In genomic region chr2:177783091-177783490, GRCh38 we compare ENCODE assay signal across 20 cellular contexts.
"Had no signal": no experiment of that assay in that cellular context is flagged by ENCODE, and none has a peak within 500 bp of the region (broad histone marks: within the 10 kb centered on the region; RNA-seq: fewer than 3 reads in every experiment).

No MANE protein-coding gene starts in this region.

- FAIRE-seq: bronchial epithelial cell, islet of Langerhans had no signal

- H3K27ac ChIP-seq: esophagus squamous epithelium, left lung, neural progenitor cell, testis had no signal

- H3K4me2 ChIP-seq: neural progenitor cell had no signal

- H3K4me3 ChIP-seq: esophagus squamous epithelium, left lung, neural progenitor cell, stomach, testis had no signal

- H3K27me3 ChIP-seq: esophagus squamous epithelium, left lung, neural progenitor cell, stomach, testis had no signal

- H3K9me3 ChIP-seq: esophagus squamous epithelium, left lung, stomach, testis had no signal

- H3K9ac ChIP-seq: neural progenitor cell had no signal

- H3K27ac Mint-ChIP-seq: neural progenitor cell, progenitor cell of endocrine pancreas, type B pancreatic cell had no signal

- H3K4me3 Mint-ChIP-seq: neural progenitor cell, type B pancreatic cell had no signal

- H3K9me3 Mint-ChIP-seq: activated naive CD4-positive, alpha-beta T cell treated with anti-CD3 and anti-CD28 coated beads, Interleukin-2, amount 50 U/mL, for 24 hours; activated T-cell treated with anti-CD3 and anti-CD28 coated beads, Interleukin-2, amount 50 U/mL, for 4 hours; T-cell had no signal

- H3K36me3 Mint-ChIP-seq: T-cell, type B pancreatic cell had no signal

- H3K36me3 ChIP-seq: esophagus squamous epithelium, left lung, neural progenitor cell, stomach had no signal

- H3K4me1 ChIP-seq: testis had no signal

- DNase-seq: activated CD4-positive, alpha-beta T cell treated with anti-CD3 and anti-CD28 coated beads, Interleukin-2, amount 10 ng/mL, durations not matched to agents 24 days and 14 days; activated CD4-positive, CD25-positive, alpha-beta regulatory T cell; activated CD8-positive, alpha-beta memory T cell treated with anti-CD3 and anti-CD28 coated beads, Interleukin-2, amount 50 U/mL, for 4 hours; activated gamma-delta T cell; activated T-cell treated with anti-CD3 and anti-CD28 coated beads, Interleukin-2, amount 50 U/mL, for 4 hours; effector CD4-positive, alpha-beta T cell; esophagus squamous epithelium; hippocampal formation; left lung; right cardiac atrium; stomach; T-cell; T-helper 9 cell; testis had no signal

- H2AFZ ChIP-seq: neural progenitor cell had no signal

- H3K27me3 Mint-ChIP-seq: activated naive CD4-positive, alpha-beta T cell treated with anti-CD3 and anti-CD28 coated beads, Interleukin-2, amount 50 U/mL, for 24 hours; progenitor cell of endocrine pancreas had no signal
